Comparison of ENCODE assay signal across 1 cellular context in genomic region chr2:190404487-190404886, GRCh38.
TF ChIP-seq lines count a peak whose summit lies in the region.

No MANE protein-coding gene starts in this region.

TF ChIP-seq in K562, 482 proteins besides CTCF, POLR2A, EP300 and RAD21 (continued from another document and continues in another):
- TF ChIP-seq RERE (CRISPR knock-in tag; IDR thresholded peaks at IDR 0.05; ENCODE audit: borderline replicate concordance) (no peak), ZNF57 (CRISPR knock-in tag; IDR thresholded peaks at IDR 0.05) (no peak), ATF3 (IDR thresholded peaks at IDR 0.05) (peak; percentile 86), ATF3 (CRISPR knock-in tag; conservative IDR thresholded peaks at IDR 0.05) (peak; percentile 61; the same call in 1 of the 2 replicates), OTX1 (CRISPR knock-in tag; IDR thresholded peaks at IDR 0.05) (no peak), CREB3 (tag; conservative IDR thresholded peaks at IDR 0.05; ENCODE audit: low read depth) (no peak), TEAD1 (CRISPR knock-in tag; IDR thresholded peaks at IDR 0.05) (no peak), HOXB6 (CRISPR knock-in tag; IDR thresholded peaks at IDR 0.05; ENCODE audit: borderline replicate concordance) (no peak), NFE2L1 (tag; IDR thresholded peaks at IDR 0.05; ENCODE audit: borderline replicate concordance, low read depth) (no peak), PCBP1 (IDR thresholded peaks at IDR 0.05; ENCODE audit: low read depth, low read length, poor library complexity, severe bottlenecking) (no peak), GTF2A2 (tag; IDR thresholded peaks at IDR 0.05) (no peak), NR2C2 (CRISPR knock-in tag; IDR thresholded peaks at IDR 0.05) (no peak), NR2C2 (tag; IDR thresholded peaks at IDR 0.05) (peak; percentile 68), SMARCB1 (IDR thresholded peaks at IDR 0.05; ENCODE audit: insufficient read length, low read depth) (no peak), ZNF77 (CRISPR knock-in tag; IDR thresholded peaks at IDR 0.05) (no peak), NFE2 (IDR thresholded peaks at IDR 0.05; ENCODE audit: low read depth) (peak; percentile 71), SRSF7 (optimal IDR thresholded peaks at IDR 0.05; ENCODE audit: low read depth, low read length) (no peak), ID3 (CRISPR knock-in tag; IDR thresholded peaks at IDR 0.05) (no peak), ID3 (tag; IDR thresholded peaks at IDR 0.05) (peak; percentile 85), AFF1 (IDR thresholded peaks at IDR 0.05; ENCODE audit: low read depth in 1 of 2, partially characterized antibody in 2 of 2) (peak in 1 of 2 experiments; percentile 46), ZNF3 (CRISPR knock-in tag; IDR thresholded peaks at IDR 0.05) (no peak), ILF3 (IDR thresholded peaks at IDR 0.05; ENCODE audit: borderline replicate concordance) (no peak), MTA3 (IDR thresholded peaks at IDR 0.05; ENCODE audit: borderline replicate concordance) (0 out of 2 replicates have a peak, but pooled peaks have one; percentile 26), RHOXF2B (CRISPR knock-in tag; conservative IDR thresholded peaks at IDR 0.05) (no peak), POLR2AphosphoS2 (IDR thresholded peaks at IDR 0.05; ENCODE audit: low read length) (no peak), PRPF4 (IDR thresholded peaks at IDR 0.05; ENCODE audit: insufficient read depth, low read depth, low read length, poor library complexity, severe bottlenecking) (no peak), ZNF507 (tag; conservative IDR thresholded peaks at IDR 0.05) (no peak), HMG20A (CRISPR knock-in tag; conservative IDR thresholded peaks at IDR 0.05) (no peak), HDAC1 (IDR thresholded peaks at IDR 0.05) (peak in 1 of 2 experiments; percentile 63; a peak in 2 of 4 replicates), ZBTB9 (CRISPR knock-in tag; IDR thresholded peaks at IDR 0.05) (no peak), ZBTB11 (CRISPR knock-in tag; IDR thresholded peaks at IDR 0.05) (no peak), MAZ (CRISPR knock-in tag; conservative IDR thresholded peaks at IDR 0.05 in 1 of 2, IDR thresholded peaks at IDR 0.05 in 1 of 2) (peak in 1 of 2 experiments; percentile 44; a peak in 1 of 4 replicates), ZNF766 (CRISPR knock-in tag; conservative IDR thresholded peaks at IDR 0.05) (no peak), NFXL1 (CRISPR knock-in tag; IDR thresholded peaks at IDR 0.05) (no peak), TCF3 (CRISPR knock-in tag; IDR thresholded peaks at IDR 0.05) (peak; percentile 46; the same call in 1 of the 2 replicates), ZNF232 (CRISPR knock-in tag; IDR thresholded peaks at IDR 0.05) (no peak), CHD1 (IDR thresholded peaks at IDR 0.05; ENCODE audit: low read length) (no peak), FOXJ2 (tag; IDR thresholded peaks at IDR 0.05) (no peak), STAT5B (CRISPR knock-in tag; IDR thresholded peaks at IDR 0.05) (no peak)
